Comparison of ENCODE assay signal across 18 cellular contexts in the genomic region with DNA sequence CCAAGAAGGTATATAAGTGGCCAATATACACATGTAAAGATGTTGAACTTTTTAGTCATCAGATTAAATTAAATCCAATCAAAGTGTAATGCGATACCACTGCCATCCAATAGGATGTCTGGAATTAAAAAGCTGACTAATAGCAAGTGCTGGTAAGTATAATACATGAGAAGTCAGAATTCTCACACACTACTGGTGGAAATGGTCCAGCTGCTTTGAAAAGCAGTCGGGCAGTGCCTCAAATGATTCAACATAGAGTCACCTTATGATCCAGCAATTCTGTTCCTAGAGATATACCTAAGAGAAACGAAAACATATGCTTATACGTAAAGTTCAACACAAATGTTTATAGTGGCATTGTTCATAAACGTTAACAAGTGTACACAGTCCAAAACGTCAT.
A peak's percentile ranks its signal among the peaks of the same experiment; 100 is the strongest.
DNase-seq lines count a peak whose midpoint lies in the region; ATAC-seq, FAIRE-seq and TF ChIP-seq lines count a peak whose summit lies in the region.
"Had no signal": no experiment of that assay in that cellular context is flagged by ENCODE, and none has a peak within 500 bp of the region (broad histone marks: within the 10 kb centered on the region; RNA-seq: fewer than 3 reads in every experiment).

No MANE protein-coding gene starts in this region.

- ATAC-seq in HG03025 (IDR thresholded peaks at IDR 0.05; ENCODE audit: low FRiP score, unreplicated experiment): no peak
- ATAC-seq: GM23338 had no signal

- no peaks in the 10 kb centered on the region for H3K4me1 ChIP-seq in keratinocyte (ENCODE audit: control insufficient read depth, extremely low read depth, insufficient read depth, low read length)
- H3K4me1 ChIP-seq: BLaER1 had no signal

- H3K9me1 ChIP-seq in keratinocyte (ENCODE audit: control insufficient read depth, extremely low read depth, insufficient read depth, low read length): no peaks in the 10 kb centered on the region

- no peak overlapping the region for H3K4me3 ChIP-seq in keratinocyte (ENCODE audit: control insufficient read depth in 2 of 3, extremely low read depth in 1 of 3, insufficient read depth in 2 of 3, low read depth in 1 of 3, low read length in 3 of 3)
- H3K4me3 ChIP-seq: BLaER1, GM23338 had no signal

- H2AFZ ChIP-seq in keratinocyte (ENCODE audit: control insufficient read depth, low read length): no peak overlapping the region
- H2AFZ ChIP-seq: GM23338 had no signal

- no peaks in the 10 kb centered on the region for H4K20me1 ChIP-seq in keratinocyte (ENCODE audit: control insufficient read depth, extremely low read depth, insufficient read depth, low read length)
- H4K20me1 ChIP-seq: BLaER1 had no signal

- TF ChIP-seq CTCF in keratinocyte (optimal IDR thresholded peaks at IDR 0.05 in 1 of 3, IDR thresholded peaks at IDR 0.05 in 1 of 3, conservative IDR thresholded peaks at IDR 0.05 in 1 of 3; ENCODE audit: extremely low read depth in 1 of 3, insufficient read depth in 2 of 3, low read length in 3 of 3): no peak

- no peaks in the 10 kb centered on the region for H3K9me3 ChIP-seq in keratinocyte (ENCODE audit: control insufficient read depth, low read depth, low read length)

- no peaks in the 10 kb centered on the region for H3K27me3 ChIP-seq in keratinocyte (ENCODE audit: control insufficient read depth, extremely low read depth, insufficient read depth, low read length)
- H3K27me3 ChIP-seq: BLaER1 had no signal

- no peaks in the 10 kb centered on the region for H3K36me3 ChIP-seq in keratinocyte (ENCODE audit: control insufficient read depth in 2 of 2, extremely low read depth in 1 of 2, insufficient read depth in 2 of 2, low read length in 2 of 2)
- H3K36me3 ChIP-seq: BLaER1 had no signal

- DNase-seq in EH (ENCODE audit: low read depth) (peak; percentile 0), RCC 7860 (ENCODE audit: low spot score) (peak; percentile 38), epithelial cell of prostate (ENCODE audit: low read depth, low spot score) (peak; percentile 48), keratinocyte (ENCODE audit: low read depth, low spot score) (peak; percentile 9), COR-L47 (lab: John Stamatoyannopoulos, UW) (no peak), NCI-H446 (lab: John Stamatoyannopoulos, UW) (no peak)
- DNase-seq: 8988T; AML-193; Calu3; CD8-positive, alpha-beta memory T cell; DMS 273 treated with DMSO at 0.1 percent for 48 hours; EL; H7 had no signal

- H3K27ac ChIP-seq in epithelial cell of prostate (peak overlapping the region; percentile 40), keratinocyte (ENCODE audit: control insufficient read depth, insufficient read depth, low read length) (no peak overlapping the region)
- H3K27ac ChIP-seq: BLaER1 had no signal

- H3K9ac ChIP-seq in keratinocyte (ENCODE audit: control insufficient read depth, extremely low read depth, insufficient read depth, low read length): no peak overlapping the region
- H3K9ac ChIP-seq: BLaER1 had no signal

- dilution Hi-C loops in keratinocyte (cut with MboI; ENCODE audit: extremely low pct_ligation_motif_present, low sequenced_read_pairs): no loop called here

- no peaks in the 10 kb centered on the region for H3K79me2 ChIP-seq in keratinocyte (ENCODE audit: control insufficient read depth, insufficient read depth, low read length)

- FAIRE-seq in RCC 7860 (lab: Jason Lieb, UNC): no peak
- FAIRE-seq in keratinocyte (lab: Jason Lieb, UNC): peak; percentile 61
- FAIRE-seq: G401.6, GM12891 had no signal

- H3K4me2 ChIP-seq in keratinocyte (ENCODE audit: control insufficient read depth, extremely low read depth, insufficient read depth, low read depth, low read length): no peak overlapping the region
- H3K4me2 ChIP-seq: BLaER1, GM23338 had no signal

Comparison
In these comparisons a context has a peak if more than half of its experiments do, and no peak if none do; other contexts are left out.
1. DNase-seq: peak in EH (single experiment), RCC 7860 (single experiment), epithelial cell of prostate (single experiment) and keratinocyte (single experiment); none in COR-L47 (single experiment) and NCI-H446 (0 of 2).